Comparison of ENCODE assay signal across 1 cellular context in genomic region chr7:101598981-101599681, GRCh38.
TF ChIP-seq lines count a peak whose summit lies in the region.

No MANE protein-coding gene starts in this region.

TF ChIP-seq in HEK293, 187 proteins besides CTCF, POLR2A, EP300 and RAD21 (continued from another document):
- no peak for TF ChIP-seq ZNF518A (tag by site-specific recombination; conservative IDR thresholded peaks at IDR 0.05; ENCODE audit: low read depth)
TF ChIP-seq in HEK293: peak in this region for 1.
